Comparison of ENCODE assay signal across 8 cellular contexts in the genomic region with DNA sequence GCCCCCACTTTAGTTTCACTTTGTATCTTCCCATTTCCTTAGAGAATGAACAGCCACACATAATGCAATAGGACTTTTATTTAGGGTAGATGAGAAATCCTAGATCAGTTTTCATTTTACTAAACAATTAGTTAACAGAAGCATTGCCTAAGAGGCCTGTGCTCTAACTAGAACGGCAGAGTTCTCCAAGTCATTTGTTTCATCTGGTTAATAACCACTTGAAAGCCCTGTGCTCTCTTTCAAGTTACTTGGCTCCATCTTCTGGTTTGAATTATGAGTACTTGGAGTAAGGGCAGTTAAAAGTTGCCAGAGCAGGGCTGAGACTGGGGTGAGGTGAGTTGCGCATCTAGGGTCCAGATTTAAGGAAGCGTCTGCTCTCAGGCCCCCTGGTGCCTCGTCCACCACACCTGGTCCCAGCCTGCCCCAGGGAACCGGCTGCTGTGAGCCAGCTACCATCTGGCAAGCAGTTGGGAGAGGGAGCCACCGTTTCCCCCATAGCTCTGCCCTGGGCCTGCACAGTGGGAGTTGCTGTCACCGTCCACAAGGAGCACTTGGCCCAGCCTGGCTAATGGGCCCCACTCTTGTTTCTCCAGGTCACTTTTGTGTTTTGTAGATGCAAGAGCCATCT.
DNase-seq lines count a peak whose midpoint lies in the region; TF ChIP-seq lines count a peak whose summit lies in the region.

No MANE protein-coding gene starts in this region.

- H3K36me3 ChIP-seq in neuron (ENCODE audit: insufficient read depth, low read length), result no peaks in the 10 kb centered on the region

- H3K9me3 ChIP-seq in neuron (ENCODE audit: low read length), result no peaks in the 10 kb centered on the region

- H3K4me3 ChIP-seq in fibroblast of mammary gland (ENCODE audit: control insufficient read depth, low read depth, low read length) (no peak overlapping the region), neuron (ENCODE audit: low read length) (peak overlapping the region; percentile 22)

- DNase-seq in NCI-H748 (lab: John Stamatoyannopoulos, UW; ENCODE audit: unreplicated experiment) (peak; percentile 40), NCI-H748 treated with DMSO at 0.1 percent for 48 hours (lab: John Stamatoyannopoulos, UW) (no peak), HCEC 1CT (peak; percentile 97), NCI-H1105 (lab: John Stamatoyannopoulos, UW) (peak; percentile 48), T1000 (lab: John Stamatoyannopoulos, UW) (peak; percentile 11), fibroblast of mammary gland (ENCODE audit: low read depth) (peak; percentile 94), NCI-H774 (lab: John Stamatoyannopoulos, UW) (no peak)

- H3K27me3 ChIP-seq in neuron (ENCODE audit: insufficient read depth, low read length), result no peaks in the 10 kb centered on the region

- H2AFZ ChIP-seq in neuron (ENCODE audit: low read depth, low read length), result peak overlapping the region; percentile 2

- H3K4me1 ChIP-seq in neuron (ENCODE audit: insufficient read depth, low read length), result peaks cover 32% of the 10 kb centered on the region

- TF ChIP-seq CTCF in fibroblast of mammary gland (conservative IDR thresholded peaks at IDR 0.05; ENCODE audit: control insufficient read depth, insufficient read depth, low read depth, low read length), result peak; percentile 68

Comparison
In these comparisons a context has a peak if more than half of its experiments do, and no peak if none do; other contexts are left out.
1. DNase-seq: peak in NCI-H748 (single experiment), HCEC 1CT (single experiment), NCI-H1105 (single experiment), T1000 (single experiment) and fibroblast of mammary gland (single experiment); none in NCI-H748 treated with DMSO at 0.1 percent for 48 hours (single experiment) and NCI-H774 (single experiment).